Comparison of ENCODE assay signal across 15 cellular contexts in genomic region chr10:119509909-119510451, GRCh38. TPM values are rescaled to one million over a fixed set of nuclear protein-coding genes. Genes with fewer than 3 reads are reported as not detected.
DNase-seq lines count a peak whose midpoint lies in the region; ATAC-seq and TF ChIP-seq lines count a peak whose summit lies in the region.
"Had no signal": no experiment of that assay in that cellular context is flagged by ENCODE, and none has a peak within 500 bp of the region (broad histone marks: within the 10 kb centered on the region; RNA-seq: fewer than 3 reads in every experiment).

No MANE protein-coding gene starts in this region.

- TF ChIP-seq CTCF in retinal pigment epithelial cell (conservative IDR thresholded peaks at IDR 0.05; ENCODE audit: low read depth, low read length): no peak

- peak; percentile 72 for DNase-seq in H7
- no peak for DNase-seq in T-helper 17 cell
- DNase-seq in Right ventricle myocardium superior: peak; percentile 82
- peak; percentile 58 for DNase-seq in retinal pigment epithelial cell (ENCODE audit: low read depth)
- no peak for DNase-seq in kidney glomerular epithelial cell (lab: John Stamatoyannopoulos, UW)
- no peak for DNase-seq in dermis blood vessel endothelial cell
- DNase-seq: IMR-90; NCI-H2107; stimulated activated CD4-positive, alpha-beta T cell treated with anti-CD3 and anti-CD28 coated beads, Interleukin-1b, Interleukin-23, amount 100 ng/mL, for 48 hours; stimulated activated naive CD8-positive, alpha-beta T cell treated with anti-CD3 and anti-CD28 coated beads, Interleukin-15, amount 100 ng/mL, for 72 hours; T-helper 2 cell had no signal

- H3K9me3 ChIP-seq in T-helper 17 cell (ENCODE audit: control insufficient read depth, low read length, poor library complexity, severe bottlenecking): no peaks in the 10 kb centered on the region

- H3K4me1 Mint-ChIP-seq in T-helper 17 cell: peaks cover 15% of the 10 kb centered on the region

- H3K27me3 ChIP-seq in H7 (ENCODE audit: control insufficient read depth, insufficient read depth, low read length): no peaks in the 10 kb centered on the region
- H3K27me3 ChIP-seq: cardiac muscle cell had no signal

- no peaks in the 10 kb centered on the region for H3K27me3 Mint-ChIP-seq in T-helper 17 cell
- H3K27me3 Mint-ChIP-seq: stimulated activated naive CD8-positive, alpha-beta T cell treated with anti-CD3 and anti-CD28 coated beads, Interleukin-15, amount 100 ng/mL, for 72 hours had no signal

- peak overlapping the region; percentile 63 for H3K27ac Mint-ChIP-seq in T-helper 17 cell

- ATAC-seq in T-helper 17 cell: no peak
- ATAC-seq in Right ventricle myocardium superior (ENCODE audit: poor library complexity): peak; percentile 95
- ATAC-seq in GM19395 (IDR thresholded peaks at IDR 0.05; ENCODE audit: unreplicated experiment): no peak
- no peak for ATAC-seq in HG03571 (IDR thresholded peaks at IDR 0.05; ENCODE audit: unreplicated experiment)
- ATAC-seq: stimulated activated naive CD8-positive, alpha-beta T cell treated with anti-CD3 and anti-CD28 coated beads, Interleukin-15, amount 100 ng/mL, for 72 hours had no signal

- H3K36me3 Mint-ChIP-seq in T-helper 17 cell (ENCODE audit: low read depth): peaks cover 9% of the 10 kb centered on the region

- H3K4me3 Mint-ChIP-seq in T-helper 17 cell: no peak overlapping the region
- H3K4me3 Mint-ChIP-seq: neural crest cell; stimulated activated naive CD8-positive, alpha-beta T cell treated with anti-CD3 and anti-CD28 coated beads, Interleukin-15, amount 100 ng/mL, for 72 hours had no signal

- no peaks in the 10 kb centered on the region; the same call in 1 of the 2 replicates for H3K36me3 ChIP-seq in H7 (replicated peaks; ENCODE audit: control insufficient read depth, insufficient read depth, low read length)
- H3K36me3 ChIP-seq: cardiac muscle cell had no signal

- H3K4me3 ChIP-seq in H7 (ENCODE audit: insufficient read depth, low read depth, low read length): no peak overlapping the region
- H3K4me3 ChIP-seq in retinal pigment epithelial cell (ENCODE audit: low read length): no peak overlapping the region
- H3K4me3 ChIP-seq: cardiac muscle cell had no signal

- intact Hi-C loops in Right ventricle myocardium superior (cut with DNase I): no loop called here

RNA-seq across cellular contexts. Expression of gene RGS10, which starts 32.5 kb away (rescaled TPM):
- total RNA-seq in H7 (2014; rRNA removed; shearing (Covaris generic)): 7.2 and 12.3 TPM in 2 replicates
- total RNA-seq in T-helper 17 cell (100 to 1,000 TPM in 1 of 2 donors, 10 to 100 TPM in 1; 64.7 to 135 TPM), Right ventricle myocardium superior (4.8 TPM), dermis blood vessel endothelial cell (10.5 and 12.6 TPM in 2 replicates)

Comparison
In these comparisons a context has a peak if more than half of its experiments do, and no peak if none do; other contexts are left out.
1. DNase-seq: peak in H7 (single experiment), Right ventricle myocardium superior (single experiment) and retinal pigment epithelial cell (single experiment); none in T-helper 17 cell (0 of 3), kidney glomerular epithelial cell (single experiment) and dermis blood vessel endothelial cell (single experiment).